ENCODE assay signal across 3 cellular contexts in genomic region chr18:41646915-41647314, GRCh38.
TF ChIP-seq lines count a peak whose summit lies in the region.

No MANE protein-coding gene starts in this region.

TF ChIP-seq in SK-N-SH, 30 proteins besides CTCF, POLR2A, EP300 and RAD21 (continued from another document):
- no peak for TF ChIP-seq USF2 (IDR thresholded peaks at IDR 0.05; ENCODE audit: borderline replicate concordance, low read depth, low read length)
- no peak for TF ChIP-seq REST (IDR thresholded peaks at IDR 0.05; ENCODE audit: low read depth, low read length)
- TF ChIP-seq FOXJ3 (CRISPR knock-in tag; IDR thresholded peaks at IDR 0.05), result peak; percentile 86; the same call in 1 of the 2 replicates

TF ChIP-seq in SK-N-SH treated with all-trans-retinoic acid at 6 μM for 48 hours, 23 proteins besides CTCF, POLR2A, EP300 and RAD21 (continued from another document):
- TF ChIP-seq POU6F1 (CRISPR knock-in tag; IDR thresholded peaks at IDR 0.05; ENCODE audit: borderline replicate concordance, low read depth) (no peak), CSDC2 (CRISPR knock-in tag; IDR thresholded peaks at IDR 0.05) (no peak), TCF4 (CRISPR knock-in tag; IDR thresholded peaks at IDR 0.05; ENCODE audit: borderline replicate concordance) (no peak)

TF ChIP-seq in HepG2, 621 proteins besides CTCF, POLR2A, EP300 and RAD21 (continued from another document):
- TF ChIP-seq FOXA3 (CRISPR knock-in tag; IDR thresholded peaks at IDR 0.05) (0 out of 2 replicates have a peak, but pooled peaks have one; percentile 10), ZBTB34 (CRISPR knock-in tag; IDR thresholded peaks at IDR 0.05) (no peak), HNF4A (CRISPR knock-in tag; IDR thresholded peaks at IDR 0.05) (peak; percentile 59; the same call in 1 of the 2 replicates), U2AF2 (IDR thresholded peaks at IDR 0.05; ENCODE audit: low read depth, low read length) (no peak), ELF1 (CRISPR knock-in tag; IDR thresholded peaks at IDR 0.05) (no peak), ZKSCAN8 (CRISPR knock-in tag; IDR thresholded peaks at IDR 0.05; ENCODE audit: borderline replicate concordance) (no peak), ZNF331 (CRISPR knock-in tag; IDR thresholded peaks at IDR 0.05) (no peak), MIXL1 (CRISPR knock-in tag; IDR thresholded peaks at IDR 0.05) (0 out of 2 replicates have a peak, but pooled peaks have one; percentile 18), CHD2 (IDR thresholded peaks at IDR 0.05; ENCODE audit: low read depth, low read length) (no peak), ZNF839 (CRISPR knock-in tag; IDR thresholded peaks at IDR 0.05; ENCODE audit: borderline replicate concordance) (no peak), ZNF577 (CRISPR knock-in tag; IDR thresholded peaks at IDR 0.05; ENCODE audit: borderline replicate concordance, low read depth) (no peak), MAFK (conservative IDR thresholded peaks at IDR 0.05 in 1 of 2, IDR thresholded peaks at IDR 0.05 in 1 of 2; ENCODE audit: low read length in 2 of 2) (0 out of 4 replicates have a peak, but pooled peaks of 1 of the 2 experiments have one; percentile 28), ARID2 (CRISPR knock-in tag; IDR thresholded peaks at IDR 0.05; ENCODE audit: borderline replicate concordance) (no peak), NCOR1 (IDR thresholded peaks at IDR 0.05; ENCODE audit: borderline replicate concordance, low read length) (no peak), BCLAF1 (IDR thresholded peaks at IDR 0.05) (no peak), ZNF256 (CRISPR knock-in tag; conservative IDR thresholded peaks at IDR 0.05) (no peak)
